Comparison of ENCODE assay signal across 1 cellular context in the genomic region with DNA sequence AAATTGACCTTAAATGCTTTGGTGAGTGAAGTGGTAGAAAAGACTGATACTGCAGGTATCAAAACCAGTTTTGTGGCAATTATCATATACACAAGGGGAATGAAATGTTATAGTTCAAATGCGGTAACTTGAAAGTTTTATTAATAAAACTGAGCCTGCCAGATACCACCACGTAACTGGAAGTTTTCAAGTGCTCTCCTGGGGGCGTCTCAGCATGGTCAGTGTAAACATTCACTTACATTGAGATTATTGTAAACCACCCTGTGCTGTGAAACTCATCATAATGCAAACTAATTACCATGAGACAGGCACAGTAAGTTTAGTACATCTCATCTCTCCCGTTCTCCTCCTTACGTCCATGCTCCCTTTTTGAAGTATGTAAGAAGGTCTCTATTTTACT.
TF ChIP-seq lines count a peak whose summit lies in the region.

No MANE protein-coding gene starts in this region.

TF ChIP-seq in HEK293, 187 proteins besides CTCF, POLR2A, EP300 and RAD21 (continued from another document):
- TF ChIP-seq, protein P1, sequence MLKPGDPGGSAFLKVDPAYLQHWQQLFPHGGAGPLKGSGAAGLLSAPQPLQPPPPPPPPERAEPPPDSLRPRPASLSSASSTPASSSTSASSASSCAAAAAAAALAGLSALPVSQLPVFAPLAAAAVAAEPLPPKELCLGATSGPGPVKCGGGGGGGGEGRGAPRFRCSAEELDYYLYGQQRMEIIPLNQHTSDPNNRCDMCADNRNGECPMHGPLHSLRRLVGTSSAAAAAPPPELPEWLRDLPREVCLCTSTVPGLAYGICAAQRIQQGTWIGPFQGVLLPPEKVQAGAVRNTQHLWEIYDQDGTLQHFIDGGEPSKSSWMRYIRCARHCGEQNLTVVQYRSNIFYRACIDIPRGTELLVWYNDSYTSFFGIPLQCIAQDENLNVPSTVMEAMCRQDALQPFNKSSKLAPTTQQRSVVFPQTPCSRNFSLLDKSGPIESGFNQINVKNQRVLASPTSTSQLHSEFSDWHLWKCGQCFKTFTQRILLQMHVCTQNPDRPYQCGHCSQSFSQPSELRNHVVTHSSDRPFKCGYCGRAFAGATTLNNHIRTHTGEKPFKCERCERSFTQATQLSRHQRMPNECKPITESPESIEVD (tag by site-specific recombination; IDR thresholded peaks at IDR 0.05): peak; percentile 80
- TF ChIP-seq, protein P2, sequence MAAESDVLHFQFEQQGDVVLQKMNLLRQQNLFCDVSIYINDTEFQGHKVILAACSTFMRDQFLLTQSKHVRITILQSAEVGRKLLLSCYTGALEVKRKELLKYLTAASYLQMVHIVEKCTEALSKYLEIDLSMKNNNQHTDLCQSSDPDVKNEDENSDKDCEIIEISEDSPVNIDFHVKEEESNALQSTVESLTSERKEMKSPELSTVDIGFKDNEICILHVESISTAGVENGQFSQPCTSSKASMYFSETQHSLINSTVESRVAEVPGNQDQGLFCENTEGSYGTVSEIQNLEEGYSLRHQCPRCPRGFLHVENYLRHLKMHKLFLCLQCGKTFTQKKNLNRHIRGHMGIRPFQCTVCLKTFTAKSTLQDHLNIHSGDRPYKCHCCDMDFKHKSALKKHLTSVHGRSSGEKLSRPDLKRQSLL (tag by site-specific recombination; IDR thresholded peaks at IDR 0.05): no peak
- peak; percentile 70 for TF ChIP-seq ZIC2 (tag by site-specific recombination; IDR thresholded peaks at IDR 0.05)
- TF ChIP-seq OSR2 (tag by site-specific recombination; IDR thresholded peaks at IDR 0.05): peak; percentile 56; the same call in 1 of the 2 replicates
- TF ChIP-seq ZNF596 (tag by site-specific recombination; IDR thresholded peaks at IDR 0.05): no peak
- no peak for TF ChIP-seq ZNF214 (tag by site-specific recombination; IDR thresholded peaks at IDR 0.05; ENCODE audit: borderline replicate concordance)
- no peak for TF ChIP-seq ZNF776 (tag by site-specific recombination; IDR thresholded peaks at IDR 0.05; ENCODE audit: borderline replicate concordance)
- TF ChIP-seq ZNF174 (tag by site-specific recombination; IDR thresholded peaks at IDR 0.05): no peak
- no peak for TF ChIP-seq ZNF544 (tag by site-specific recombination; IDR thresholded peaks at IDR 0.05)
- TF ChIP-seq, protein P3, sequence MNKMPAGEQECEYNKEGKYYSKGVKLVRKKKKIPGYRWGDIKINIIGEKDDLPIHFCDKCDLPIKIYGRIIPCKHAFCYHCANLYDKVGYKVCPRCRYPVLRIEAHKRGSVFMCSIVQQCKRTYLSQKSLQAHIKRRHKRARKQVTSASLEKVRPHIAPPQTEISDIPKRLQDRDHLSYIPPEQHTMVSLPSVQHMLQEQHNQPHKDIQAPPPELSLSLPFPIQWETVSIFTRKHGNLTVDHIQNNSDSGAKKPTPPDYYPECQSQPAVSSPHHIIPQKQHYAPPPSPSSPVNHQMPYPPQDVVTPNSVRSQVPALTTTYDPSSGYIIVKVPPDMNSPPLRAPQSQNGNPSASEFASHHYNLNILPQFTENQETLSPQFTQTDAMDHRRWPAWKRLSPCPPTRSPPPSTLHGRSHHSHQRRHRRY (tag by site-specific recombination; IDR thresholded peaks at IDR 0.05): no peak
- TF ChIP-seq BCL11B (tag by site-specific recombination; IDR thresholded peaks at IDR 0.05; ENCODE audit: low read depth): no peak
- TF ChIP-seq, protein P4, sequence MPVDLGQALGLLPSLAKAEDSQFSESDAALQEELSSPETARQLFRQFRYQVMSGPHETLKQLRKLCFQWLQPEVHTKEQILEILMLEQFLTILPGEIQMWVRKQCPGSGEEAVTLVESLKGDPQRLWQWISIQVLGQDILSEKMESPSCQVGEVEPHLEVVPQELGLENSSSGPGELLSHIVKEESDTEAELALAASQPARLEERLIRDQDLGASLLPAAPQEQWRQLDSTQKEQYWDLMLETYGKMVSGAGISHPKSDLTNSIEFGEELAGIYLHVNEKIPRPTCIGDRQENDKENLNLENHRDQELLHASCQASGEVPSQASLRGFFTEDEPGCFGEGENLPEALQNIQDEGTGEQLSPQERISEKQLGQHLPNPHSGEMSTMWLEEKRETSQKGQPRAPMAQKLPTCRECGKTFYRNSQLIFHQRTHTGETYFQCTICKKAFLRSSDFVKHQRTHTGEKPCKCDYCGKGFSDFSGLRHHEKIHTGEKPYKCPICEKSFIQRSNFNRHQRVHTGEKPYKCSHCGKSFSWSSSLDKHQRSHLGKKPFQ (tag by site-specific recombination; IDR thresholded peaks at IDR 0.05): no peak
- TF ChIP-seq TCF7L2 (IDR thresholded peaks at IDR 0.05; ENCODE audit: borderline replicate concordance, low read depth, low read length): peak; percentile 59; the same call in 1 of the 2 replicates
- peak; percentile 49; the same call in 1 of the 2 replicates for TF ChIP-seq ZNF843 (tag by site-specific recombination; IDR thresholded peaks at IDR 0.05)
- no peak for TF ChIP-seq SCRT1 (tag by site-specific recombination; IDR thresholded peaks at IDR 0.05; ENCODE audit: borderline replicate concordance)
- TF ChIP-seq GLIS1 (tag by site-specific recombination; IDR thresholded peaks at IDR 0.05): peak; percentile 97
- TF ChIP-seq, protein P5, sequence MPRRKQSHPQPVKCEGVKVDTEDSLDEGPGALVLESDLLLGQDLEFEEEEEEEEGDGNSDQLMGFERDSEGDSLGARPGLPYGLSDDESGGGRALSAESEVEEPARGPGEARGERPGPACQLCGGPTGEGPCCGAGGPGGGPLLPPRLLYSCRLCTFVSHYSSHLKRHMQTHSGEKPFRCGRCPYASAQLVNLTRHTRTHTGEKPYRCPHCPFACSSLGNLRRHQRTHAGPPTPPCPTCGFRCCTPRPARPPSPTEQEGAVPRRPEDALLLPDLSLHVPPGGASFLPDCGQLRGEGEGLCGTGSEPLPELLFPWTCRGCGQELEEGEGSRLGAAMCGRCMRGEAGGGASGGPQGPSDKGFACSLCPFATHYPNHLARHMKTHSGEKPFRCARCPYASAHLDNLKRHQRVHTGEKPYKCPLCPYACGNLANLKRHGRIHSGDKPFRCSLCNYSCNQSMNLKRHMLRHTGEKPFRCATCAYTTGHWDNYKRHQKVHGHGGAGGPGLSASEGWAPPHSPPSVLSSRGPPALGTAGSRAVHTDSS (tag by site-specific recombination; IDR thresholded peaks at IDR 0.05): no peak
- TF ChIP-seq, protein P6, sequence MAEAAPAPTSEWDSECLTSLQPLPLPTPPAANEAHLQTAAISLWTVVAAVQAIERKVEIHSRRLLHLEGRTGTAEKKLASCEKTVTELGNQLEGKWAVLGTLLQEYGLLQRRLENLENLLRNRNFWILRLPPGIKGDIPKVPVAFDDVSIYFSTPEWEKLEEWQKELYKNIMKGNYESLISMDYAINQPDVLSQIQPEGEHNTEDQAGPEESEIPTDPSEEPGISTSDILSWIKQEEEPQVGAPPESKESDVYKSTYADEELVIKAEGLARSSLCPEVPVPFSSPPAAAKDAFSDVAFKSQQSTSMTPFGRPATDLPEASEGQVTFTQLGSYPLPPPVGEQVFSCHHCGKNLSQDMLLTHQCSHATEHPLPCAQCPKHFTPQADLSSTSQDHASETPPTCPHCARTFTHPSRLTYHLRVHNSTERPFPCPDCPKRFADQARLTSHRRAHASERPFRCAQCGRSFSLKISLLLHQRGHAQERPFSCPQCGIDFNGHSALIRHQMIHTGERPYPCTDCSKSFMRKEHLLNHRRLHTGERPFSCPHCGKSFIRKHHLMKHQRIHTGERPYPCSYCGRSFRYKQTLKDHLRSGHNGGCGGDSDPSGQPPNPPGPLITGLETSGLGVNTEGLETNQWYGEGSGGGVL (tag by site-specific recombination; IDR thresholded peaks at IDR 0.05): no peak
- no peak for TF ChIP-seq TRIM28 (IDR thresholded peaks at IDR 0.05; ENCODE audit: borderline replicate concordance, low read length)
- no peak for TF ChIP-seq ZBTB1 (tag by site-specific recombination; IDR thresholded peaks at IDR 0.05)
- TF ChIP-seq SALL2 (tag by site-specific recombination; IDR thresholded peaks at IDR 0.05; ENCODE audit: borderline replicate concordance): no peak
